ENCODE assay signal across 1 cellular context in the genomic region with DNA sequence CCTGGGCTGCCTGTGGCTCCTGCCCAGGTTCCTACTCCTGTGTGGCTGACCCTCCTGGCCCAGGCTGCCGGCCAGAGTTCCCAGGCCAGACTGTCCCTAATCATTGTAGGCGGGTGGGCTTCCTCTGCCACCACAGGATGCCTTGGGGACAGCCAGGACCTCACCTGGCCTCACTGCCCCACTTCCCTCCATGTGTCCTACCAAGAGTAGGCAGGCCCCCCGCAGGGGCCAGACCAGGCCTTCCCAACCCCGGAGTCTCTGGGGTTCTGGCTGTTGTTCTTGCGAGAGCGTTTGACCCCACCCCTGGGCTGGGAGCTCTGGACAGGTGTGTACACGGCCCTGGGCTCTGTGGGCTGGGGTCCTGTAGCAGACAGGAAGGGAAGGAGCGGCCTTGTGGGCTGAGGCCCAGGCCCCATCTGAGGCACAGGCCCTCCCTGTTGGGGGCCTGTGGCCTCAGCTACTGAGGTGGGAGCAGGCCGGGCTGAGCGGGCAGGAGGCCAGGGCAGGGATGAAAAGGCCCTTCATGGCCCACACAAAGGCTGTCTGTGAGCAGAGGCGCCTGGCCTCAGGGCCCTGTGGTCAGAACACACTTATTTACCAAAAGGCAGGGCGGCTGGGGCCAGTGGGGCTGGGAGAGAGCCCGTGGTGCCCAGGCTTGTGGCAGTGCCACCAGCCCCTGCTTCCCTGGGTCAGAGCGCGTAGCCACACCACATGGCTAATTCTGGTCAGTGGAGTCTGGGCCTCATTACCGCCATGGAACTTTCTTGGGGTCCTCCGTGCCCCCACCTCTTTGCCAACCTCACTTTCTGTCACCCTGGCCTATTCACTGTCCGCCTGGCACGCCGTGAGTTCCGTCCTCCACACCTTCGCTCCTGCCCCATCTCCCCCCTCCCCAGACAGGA.
A peak's percentile ranks its signal among the peaks of the same experiment; 100 is the strongest.
TF ChIP-seq lines count a peak whose summit lies in the region.

No MANE protein-coding gene starts in this region.

TF ChIP-seq in HepG2, 621 proteins besides CTCF, POLR2A, EP300 and RAD21 (continued from another document and continues in another):
- TF ChIP-seq SYNCRIP (IDR thresholded peaks at IDR 0.05; ENCODE audit: insufficient read depth, low read depth, low read length) = no peak
- TF ChIP-seq, protein P1, sequence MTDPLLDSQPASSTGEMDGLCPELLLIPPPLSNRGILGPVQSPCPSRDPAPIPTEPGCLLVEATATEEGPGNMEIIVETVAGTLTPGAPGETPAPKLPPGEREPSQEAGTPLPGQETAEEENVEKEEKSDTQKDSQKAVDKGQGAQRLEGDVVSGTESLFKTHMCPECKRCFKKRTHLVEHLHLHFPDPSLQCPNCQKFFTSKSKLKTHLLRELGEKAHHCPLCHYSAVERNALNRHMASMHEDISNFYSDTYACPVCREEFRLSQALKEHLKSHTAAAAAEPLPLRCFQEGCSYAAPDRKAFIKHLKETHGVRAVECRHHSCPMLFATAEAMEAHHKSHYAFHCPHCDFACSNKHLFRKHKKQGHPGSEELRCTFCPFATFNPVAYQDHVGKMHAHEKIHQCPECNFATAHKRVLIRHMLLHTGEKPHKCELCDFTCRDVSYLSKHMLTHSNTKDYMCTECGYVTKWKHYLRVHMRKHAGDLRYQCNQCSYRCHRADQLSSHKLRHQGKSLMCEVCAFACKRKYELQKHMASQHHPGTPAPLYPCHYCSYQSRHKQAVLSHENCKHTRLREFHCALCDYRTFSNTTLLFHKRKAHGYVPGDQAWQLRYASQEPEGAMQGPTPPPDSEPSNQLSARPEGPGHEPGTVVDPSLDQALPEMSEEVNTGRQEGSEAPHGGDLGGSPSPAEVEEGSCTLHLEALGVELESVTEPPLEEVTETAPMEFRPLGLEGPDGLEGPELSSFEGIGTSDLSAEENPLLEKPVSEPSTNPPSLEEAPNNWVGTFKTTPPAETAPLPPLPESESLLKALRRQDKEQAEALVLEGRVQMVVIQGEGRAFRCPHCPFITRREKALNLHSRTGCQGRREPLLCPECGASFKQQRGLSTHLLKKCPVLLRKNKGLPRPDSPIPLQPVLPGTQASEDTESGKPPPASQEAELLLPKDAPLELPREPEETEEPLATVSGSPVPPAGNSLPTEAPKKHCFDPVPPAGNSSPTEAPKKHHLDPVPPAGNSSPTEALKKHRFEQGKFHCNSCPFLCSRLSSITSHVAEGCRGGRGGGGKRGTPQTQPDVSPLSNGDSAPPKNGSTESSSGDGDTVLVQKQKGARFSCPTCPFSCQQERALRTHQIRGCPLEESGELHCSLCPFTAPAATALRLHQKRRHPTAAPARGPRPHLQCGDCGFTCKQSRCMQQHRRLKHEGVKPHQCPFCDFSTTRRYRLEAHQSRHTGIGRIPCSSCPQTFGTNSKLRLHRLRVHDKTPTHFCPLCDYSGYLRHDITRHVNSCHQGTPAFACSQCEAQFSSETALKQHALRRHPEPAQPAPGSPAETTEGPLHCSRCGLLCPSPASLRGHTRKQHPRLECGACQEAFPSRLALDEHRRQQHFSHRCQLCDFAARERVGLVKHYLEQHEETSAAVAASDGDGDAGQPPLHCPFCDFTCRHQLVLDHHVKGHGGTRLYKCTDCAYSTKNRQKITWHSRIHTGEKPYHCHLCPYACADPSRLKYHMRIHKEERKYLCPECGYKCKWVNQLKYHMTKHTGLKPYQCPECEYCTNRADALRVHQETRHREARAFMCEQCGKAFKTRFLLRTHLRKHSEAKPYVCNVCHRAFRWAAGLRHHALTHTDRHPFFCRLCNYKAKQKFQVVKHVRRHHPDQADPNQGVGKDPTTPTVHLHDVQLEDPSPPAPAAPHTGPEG (CRISPR knock-in tag; IDR thresholded peaks at IDR 0.05) = 0 out of 2 replicates have a peak, but pooled peaks have one; percentile 39
- TF ChIP-seq ZNF550 (CRISPR knock-in tag; IDR thresholded peaks at IDR 0.05; ENCODE audit: borderline replicate concordance) = 0 out of 2 replicates have a peak, but pooled peaks have one; percentile 22
- TF ChIP-seq, protein P2, sequence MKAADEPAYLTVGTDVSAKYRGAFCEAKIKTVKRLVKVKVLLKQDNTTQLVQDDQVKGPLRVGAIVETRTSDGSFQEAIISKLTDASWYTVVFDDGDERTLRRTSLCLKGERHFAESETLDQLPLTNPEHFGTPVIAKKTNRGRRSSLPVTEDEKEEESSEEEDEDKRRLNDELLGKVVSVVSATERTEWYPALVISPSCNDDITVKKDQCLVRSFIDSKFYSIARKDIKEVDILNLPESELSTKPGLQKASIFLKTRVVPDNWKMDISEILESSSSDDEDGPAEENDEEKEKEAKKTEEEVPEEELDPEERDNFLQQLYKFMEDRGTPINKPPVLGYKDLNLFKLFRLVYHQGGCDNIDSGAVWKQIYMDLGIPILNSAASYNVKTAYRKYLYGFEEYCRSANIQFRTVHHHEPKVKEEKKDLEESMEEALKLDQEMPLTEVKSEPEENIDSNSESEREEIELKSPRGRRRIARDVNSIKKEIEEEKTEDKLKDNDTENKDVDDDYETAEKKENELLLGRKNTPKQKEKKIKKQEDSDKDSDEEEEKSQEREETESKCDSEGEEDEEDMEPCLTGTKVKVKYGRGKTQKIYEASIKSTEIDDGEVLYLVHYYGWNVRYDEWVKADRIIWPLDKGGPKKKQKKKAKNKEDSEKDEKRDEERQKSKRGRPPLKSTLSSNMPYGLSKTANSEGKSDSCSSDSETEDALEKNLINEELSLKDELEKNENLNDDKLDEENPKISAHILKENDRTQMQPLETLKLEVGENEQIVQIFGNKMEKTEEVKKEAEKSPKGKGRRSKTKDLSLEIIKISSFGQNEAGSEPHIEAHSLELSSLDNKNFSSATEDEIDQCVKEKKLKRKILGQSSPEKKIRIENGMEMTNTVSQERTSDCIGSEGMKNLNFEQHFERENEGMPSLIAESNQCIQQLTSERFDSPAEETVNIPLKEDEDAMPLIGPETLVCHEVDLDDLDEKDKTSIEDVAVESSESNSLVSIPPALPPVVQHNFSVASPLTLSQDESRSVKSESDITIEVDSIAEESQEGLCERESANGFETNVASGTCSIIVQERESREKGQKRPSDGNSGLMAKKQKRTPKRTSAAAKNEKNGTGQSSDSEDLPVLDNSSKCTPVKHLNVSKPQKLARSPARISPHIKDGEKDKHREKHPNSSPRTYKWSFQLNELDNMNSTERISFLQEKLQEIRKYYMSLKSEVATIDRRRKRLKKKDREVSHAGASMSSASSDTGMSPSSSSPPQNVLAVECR (CRISPR knock-in tag; IDR thresholded peaks at IDR 0.05; ENCODE audit: borderline replicate concordance) = peak; percentile 63; the same call in 1 of the 2 replicates
- no peak for TF ChIP-seq SRF (IDR thresholded peaks at IDR 0.05; ENCODE audit: low read depth, low read length)
- TF ChIP-seq STAG1 (CRISPR knock-in tag; IDR thresholded peaks at IDR 0.05) = 0 out of 2 replicates have a peak, but pooled peaks have one; percentile 19
- TF ChIP-seq, protein P3, sequence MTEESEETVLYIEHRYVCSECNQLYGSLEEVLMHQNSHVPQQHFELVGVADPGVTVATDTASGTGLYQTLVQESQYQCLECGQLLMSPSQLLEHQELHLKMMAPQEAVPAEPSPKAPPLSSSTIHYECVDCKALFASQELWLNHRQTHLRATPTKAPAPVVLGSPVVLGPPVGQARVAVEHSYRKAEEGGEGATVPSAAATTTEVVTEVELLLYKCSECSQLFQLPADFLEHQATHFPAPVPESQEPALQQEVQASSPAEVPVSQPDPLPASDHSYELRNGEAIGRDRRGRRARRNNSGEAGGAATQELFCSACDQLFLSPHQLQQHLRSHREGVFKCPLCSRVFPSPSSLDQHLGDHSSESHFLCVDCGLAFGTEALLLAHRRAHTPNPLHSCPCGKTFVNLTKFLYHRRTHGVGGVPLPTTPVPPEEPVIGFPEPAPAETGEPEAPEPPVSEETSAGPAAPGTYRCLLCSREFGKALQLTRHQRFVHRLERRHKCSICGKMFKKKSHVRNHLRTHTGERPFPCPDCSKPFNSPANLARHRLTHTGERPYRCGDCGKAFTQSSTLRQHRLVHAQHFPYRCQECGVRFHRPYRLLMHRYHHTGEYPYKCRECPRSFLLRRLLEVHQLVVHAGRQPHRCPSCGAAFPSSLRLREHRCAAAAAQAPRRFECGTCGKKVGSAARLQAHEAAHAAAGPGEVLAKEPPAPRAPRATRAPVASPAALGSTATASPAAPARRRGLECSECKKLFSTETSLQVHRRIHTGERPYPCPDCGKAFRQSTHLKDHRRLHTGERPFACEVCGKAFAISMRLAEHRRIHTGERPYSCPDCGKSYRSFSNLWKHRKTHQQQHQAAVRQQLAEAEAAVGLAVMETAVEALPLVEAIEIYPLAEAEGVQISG (CRISPR knock-in tag; IDR thresholded peaks at IDR 0.05) = no peak; the same call in 1 of the 2 replicates
- TF ChIP-seq ZC3H13 (CRISPR knock-in tag; IDR thresholded peaks at IDR 0.05) = 0 out of 2 replicates have a peak, but pooled peaks have one; percentile 31
- TF ChIP-seq, protein P4, sequence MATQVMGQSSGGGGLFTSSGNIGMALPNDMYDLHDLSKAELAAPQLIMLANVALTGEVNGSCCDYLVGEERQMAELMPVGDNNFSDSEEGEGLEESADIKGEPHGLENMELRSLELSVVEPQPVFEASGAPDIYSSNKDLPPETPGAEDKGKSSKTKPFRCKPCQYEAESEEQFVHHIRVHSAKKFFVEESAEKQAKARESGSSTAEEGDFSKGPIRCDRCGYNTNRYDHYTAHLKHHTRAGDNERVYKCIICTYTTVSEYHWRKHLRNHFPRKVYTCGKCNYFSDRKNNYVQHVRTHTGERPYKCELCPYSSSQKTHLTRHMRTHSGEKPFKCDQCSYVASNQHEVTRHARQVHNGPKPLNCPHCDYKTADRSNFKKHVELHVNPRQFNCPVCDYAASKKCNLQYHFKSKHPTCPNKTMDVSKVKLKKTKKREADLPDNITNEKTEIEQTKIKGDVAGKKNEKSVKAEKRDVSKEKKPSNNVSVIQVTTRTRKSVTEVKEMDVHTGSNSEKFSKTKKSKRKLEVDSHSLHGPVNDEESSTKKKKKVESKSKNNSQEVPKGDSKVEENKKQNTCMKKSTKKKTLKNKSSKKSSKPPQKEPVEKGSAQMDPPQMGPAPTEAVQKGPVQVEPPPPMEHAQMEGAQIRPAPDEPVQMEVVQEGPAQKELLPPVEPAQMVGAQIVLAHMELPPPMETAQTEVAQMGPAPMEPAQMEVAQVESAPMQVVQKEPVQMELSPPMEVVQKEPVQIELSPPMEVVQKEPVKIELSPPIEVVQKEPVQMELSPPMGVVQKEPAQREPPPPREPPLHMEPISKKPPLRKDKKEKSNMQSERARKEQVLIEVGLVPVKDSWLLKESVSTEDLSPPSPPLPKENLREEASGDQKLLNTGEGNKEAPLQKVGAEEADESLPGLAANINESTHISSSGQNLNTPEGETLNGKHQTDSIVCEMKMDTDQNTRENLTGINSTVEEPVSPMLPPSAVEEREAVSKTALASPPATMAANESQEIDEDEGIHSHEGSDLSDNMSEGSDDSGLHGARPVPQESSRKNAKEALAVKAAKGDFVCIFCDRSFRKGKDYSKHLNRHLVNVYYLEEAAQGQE (IDR thresholded peaks at IDR 0.05; ENCODE audit: borderline replicate concordance in 1 of 2, low read depth in 1 of 2, low read length in 2 of 2) = peak in 1 of 2 experiments; percentile 61; a peak in 2 of 4 replicates
- peak; percentile 74; the same call in 1 of the 2 replicates for TF ChIP-seq RCOR2 (CRISPR knock-in tag; IDR thresholded peaks at IDR 0.05)
- 0 out of 2 replicates have a peak, but pooled peaks have one; percentile 32 for TF ChIP-seq ZNF761 (CRISPR knock-in tag; conservative IDR thresholded peaks at IDR 0.05)
- TF ChIP-seq, protein P5, sequence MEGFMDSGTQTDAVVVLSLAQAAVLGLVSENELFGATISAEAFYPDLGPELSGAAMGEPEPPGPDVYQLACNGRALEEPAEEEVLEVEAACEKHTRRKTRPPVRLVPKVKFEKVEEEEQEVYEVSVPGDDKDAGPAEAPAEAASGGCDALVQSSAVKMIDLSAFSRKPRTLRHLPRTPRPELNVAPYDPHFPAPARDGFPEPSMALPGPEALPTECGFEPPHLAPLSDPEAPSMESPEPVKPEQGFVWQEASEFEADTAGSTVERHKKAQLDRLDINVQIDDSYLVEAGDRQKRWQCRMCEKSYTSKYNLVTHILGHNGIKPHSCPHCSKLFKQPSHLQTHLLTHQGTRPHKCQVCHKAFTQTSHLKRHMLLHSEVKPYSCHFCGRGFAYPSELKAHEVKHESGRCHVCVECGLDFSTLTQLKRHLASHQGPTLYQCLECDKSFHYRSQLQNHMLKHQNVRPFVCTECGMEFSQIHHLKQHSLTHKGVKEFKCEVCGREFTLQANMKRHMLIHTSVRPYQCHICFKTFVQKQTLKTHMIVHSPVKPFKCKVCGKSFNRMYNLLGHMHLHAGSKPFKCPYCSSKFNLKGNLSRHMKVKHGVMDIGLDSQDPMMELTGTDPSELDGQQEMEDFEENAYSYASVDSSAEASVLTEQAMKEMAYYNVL (CRISPR knock-in tag; IDR thresholded peaks at IDR 0.05; ENCODE audit: borderline replicate concordance) = peak; percentile 69; the same call in 1 of the 2 replicates
- TF ChIP-seq ZNF124 (CRISPR knock-in tag; IDR thresholded peaks at IDR 0.05) = peak; percentile 70; the same call in 1 of the 2 replicates
- peak; percentile 52; the same call in 1 of the 2 replicates for TF ChIP-seq ZNF547 (CRISPR knock-in tag; IDR thresholded peaks at IDR 0.05)
- no peak for TF ChIP-seq STAT5B (CRISPR knock-in tag; IDR thresholded peaks at IDR 0.05)
- peak; percentile 51; the same call in 1 of the 2 replicates for TF ChIP-seq KLF13 (CRISPR knock-in tag; IDR thresholded peaks at IDR 0.05)
- peak; percentile 77 for TF ChIP-seq RXRB (CRISPR knock-in tag; IDR thresholded peaks at IDR 0.05; ENCODE audit: borderline replicate concordance)
- TF ChIP-seq PCBP1 (IDR thresholded peaks at IDR 0.05; ENCODE audit: borderline replicate concordance, low read depth, low read length) = peak; percentile 82; the same call in 1 of the 2 replicates
- TF ChIP-seq TOE1 (CRISPR knock-in tag; IDR thresholded peaks at IDR 0.05) = no peak
- TF ChIP-seq, protein P6, sequence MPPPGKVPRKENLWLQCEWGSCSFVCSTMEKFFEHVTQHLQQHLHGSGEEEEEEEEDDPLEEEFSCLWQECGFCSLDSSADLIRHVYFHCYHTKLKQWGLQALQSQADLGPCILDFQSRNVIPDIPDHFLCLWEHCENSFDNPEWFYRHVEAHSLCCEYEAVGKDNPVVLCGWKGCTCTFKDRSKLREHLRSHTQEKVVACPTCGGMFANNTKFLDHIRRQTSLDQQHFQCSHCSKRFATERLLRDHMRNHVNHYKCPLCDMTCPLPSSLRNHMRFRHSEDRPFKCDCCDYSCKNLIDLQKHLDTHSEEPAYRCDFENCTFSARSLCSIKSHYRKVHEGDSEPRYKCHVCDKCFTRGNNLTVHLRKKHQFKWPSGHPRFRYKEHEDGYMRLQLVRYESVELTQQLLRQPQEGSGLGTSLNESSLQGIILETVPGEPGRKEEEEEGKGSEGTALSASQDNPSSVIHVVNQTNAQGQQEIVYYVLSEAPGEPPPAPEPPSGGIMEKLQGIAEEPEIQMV (CRISPR knock-in tag; IDR thresholded peaks at IDR 0.05; ENCODE audit: low read depth) = no peak
- TF ChIP-seq, protein P7, sequence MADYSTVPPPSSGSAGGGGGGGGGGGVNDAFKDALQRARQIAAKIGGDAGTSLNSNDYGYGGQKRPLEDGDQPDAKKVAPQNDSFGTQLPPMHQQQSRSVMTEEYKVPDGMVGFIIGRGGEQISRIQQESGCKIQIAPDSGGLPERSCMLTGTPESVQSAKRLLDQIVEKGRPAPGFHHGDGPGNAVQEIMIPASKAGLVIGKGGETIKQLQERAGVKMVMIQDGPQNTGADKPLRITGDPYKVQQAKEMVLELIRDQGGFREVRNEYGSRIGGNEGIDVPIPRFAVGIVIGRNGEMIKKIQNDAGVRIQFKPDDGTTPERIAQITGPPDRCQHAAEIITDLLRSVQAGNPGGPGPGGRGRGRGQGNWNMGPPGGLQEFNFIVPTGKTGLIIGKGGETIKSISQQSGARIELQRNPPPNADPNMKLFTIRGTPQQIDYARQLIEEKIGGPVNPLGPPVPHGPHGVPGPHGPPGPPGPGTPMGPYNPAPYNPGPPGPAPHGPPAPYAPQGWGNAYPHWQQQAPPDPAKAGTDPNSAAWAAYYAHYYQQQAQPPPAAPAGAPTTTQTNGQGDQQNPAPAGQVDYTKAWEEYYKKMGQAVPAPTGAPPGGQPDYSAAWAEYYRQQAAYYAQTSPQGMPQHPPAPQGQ (CRISPR knock-in tag; IDR thresholded peaks at IDR 0.05; ENCODE audit: borderline replicate concordance) = no peak
- TF ChIP-seq KDM5B (CRISPR knock-in tag; IDR thresholded peaks at IDR 0.05; ENCODE audit: borderline replicate concordance) = peak; percentile 31; the same call in 1 of the 2 replicates
- TF ChIP-seq ZNF772 (CRISPR knock-in tag; IDR thresholded peaks at IDR 0.05) = no peak
- no peak for TF ChIP-seq ZNF816 (CRISPR knock-in tag; IDR thresholded peaks at IDR 0.05; ENCODE audit: borderline replicate concordance)
